28 cellular contexts compared by ENCODE assay signal in genomic region chr1:206600527-206600926, GRCh38. TPM values are rescaled to one million over a fixed set of nuclear protein-coding genes. Genes with fewer than 3 reads are reported as not detected.
DNase-seq lines count a peak whose midpoint lies in the region; FAIRE-seq and TF ChIP-seq lines count a peak whose summit lies in the region.
"Had no signal": no experiment of that assay in that cellular context is flagged by ENCODE, and none has a peak within 500 bp of the region (broad histone marks: within the 10 kb centered on the region; RNA-seq: fewer than 3 reads in every experiment).

No MANE protein-coding gene starts in this region.

- H3K4me3 Mint-ChIP-seq in nephron progenitor cell: no peak overlapping the region
- H3K4me3 Mint-ChIP-seq in activated CD4-positive, alpha-beta memory T cell treated with anti-CD3 and anti-CD28 coated beads, Interleukin-2, amount 10 ng/mL, durations not matched to agents 7 days and 5 days: no peak overlapping the region
- H3K4me3 Mint-ChIP-seq: CD4-positive, alpha-beta T cell; HFFc6 had no signal

- no peaks in the 10 kb centered on the region for H3K4me1 ChIP-seq in neuronal stem cell (ENCODE audit: control insufficient read depth in 2 of 2, insufficient read depth in 1 of 2, low read depth in 1 of 2, low read length in 2 of 2)
- H3K4me1 ChIP-seq: BLaER1 treated with 17β-estradiol and CSF1 and Interleukin-3, amounts not matched to agents 10 nM and 100 nM; HAP-1; Peyer's patch had no signal

- no peaks in the 10 kb centered on the region for H3K9me3 Mint-ChIP-seq in nephron progenitor cell
- no peaks in the 10 kb centered on the region for H3K9me3 Mint-ChIP-seq in activated CD4-positive, alpha-beta memory T cell treated with anti-CD3 and anti-CD28 coated beads, Interleukin-2, amount 10 ng/mL, durations not matched to agents 7 days and 5 days
- H3K9me3 Mint-ChIP-seq: CD4-positive, alpha-beta T cell; HFFc6 had no signal

- no peaks in the 10 kb centered on the region for H3K4me1 Mint-ChIP-seq in nephron progenitor cell
- no peaks in the 10 kb centered on the region for H3K4me1 Mint-ChIP-seq in activated CD4-positive, alpha-beta memory T cell treated with anti-CD3 and anti-CD28 coated beads, Interleukin-2, amount 10 ng/mL, durations not matched to agents 7 days and 5 days

- H3K9ac ChIP-seq in neuronal stem cell (ENCODE audit: low read depth, low read length, poor library complexity): peak overlapping the region; percentile 32
- H3K9ac ChIP-seq: BLaER1 treated with 17β-estradiol and CSF1 and Interleukin-3, amounts not matched to agents 10 nM and 100 nM had no signal

- no peaks in the 10 kb centered on the region for H3K27me3 Mint-ChIP-seq in nephron progenitor cell (ENCODE audit: low read depth, poor library complexity)
- H3K27me3 Mint-ChIP-seq in activated CD4-positive, alpha-beta memory T cell treated with anti-CD3 and anti-CD28 coated beads, Interleukin-2, amount 10 ng/mL, durations not matched to agents 7 days and 5 days: no peaks in the 10 kb centered on the region
- H3K27me3 Mint-ChIP-seq: CD4-positive, alpha-beta T cell had no signal

- no peak overlapping the region for H3K27ac Mint-ChIP-seq in nephron progenitor cell
- no peak overlapping the region for H3K27ac Mint-ChIP-seq in activated CD4-positive, alpha-beta memory T cell treated with anti-CD3 and anti-CD28 coated beads, Interleukin-2, amount 10 ng/mL, durations not matched to agents 7 days and 5 days
- H3K27ac Mint-ChIP-seq: CD4-positive, alpha-beta T cell; HFFc6 had no signal

- H3K36me3 Mint-ChIP-seq in nephron progenitor cell (ENCODE audit: low read depth): peaks cover 41% of the 10 kb centered on the region
- H3K36me3 Mint-ChIP-seq in activated CD4-positive, alpha-beta memory T cell treated with anti-CD3 and anti-CD28 coated beads, Interleukin-2, amount 10 ng/mL, durations not matched to agents 7 days and 5 days (ENCODE audit: low read depth): peaks cover 53% of the 10 kb centered on the region

- TF ChIP-seq CTCF in AG10803 (conservative IDR thresholded peaks at IDR 0.05; ENCODE audit: low read length) (no peak), choroid plexus epithelial cell (conservative IDR thresholded peaks at IDR 0.05; ENCODE audit: low read depth, low read length) (no peak), nephron progenitor cell (IDR thresholded peaks at IDR 0.05) (no peak)

- no peak overlapping the region for H3K4ac ChIP-seq in neuronal stem cell (ENCODE audit: low read length)

- DNase-seq in AG10803 (ENCODE audit: low read depth): peak; percentile 67
- peak; percentile 22 for DNase-seq in M059J (ENCODE audit: low read depth)
- DNase-seq in choroid plexus epithelial cell (ENCODE audit: low read depth): peak; percentile 33
- DNase-seq in neuronal stem cell (ENCODE audit: low spot score): no peak
- DNase-seq in nephron progenitor cell: no peak
- DNase-seq in urothelium cell line (ENCODE audit: low spot score): no peak
- DNase-seq in activated CD4-positive, alpha-beta memory T cell treated with anti-CD3 and anti-CD28 coated beads, Interleukin-2, amount 10 ng/mL, durations not matched to agents 7 days and 5 days: no peak
- no peak for DNase-seq in NOMO-1 treated with DMSO at 0.1 percent for 48 hours (lab: John Stamatoyannopoulos, UW; ENCODE audit: unreplicated experiment)
- DNase-seq: AML-193; CD4-positive, alpha-beta T cell; DMS53; GF-D8; GOT3; HFFc6; KBM-7; MG63; NCI-H1694; NCI-H2081; NCI-H2227 treated with DMSO at 0.1 percent for 48 hours; NCI-H526 treated with DMSO at 0.1 percent for 48 hours; OCI-M1; Peyer's patch; SHP77 treated with DMSO at 0.1 percent for 48 hours had no signal

- H3K79me1 ChIP-seq in neuronal stem cell (ENCODE audit: low read depth, low read length): no peaks in the 10 kb centered on the region

- H3K27ac ChIP-seq in neuronal stem cell (replicated peaks; ENCODE audit: low read length): no peak overlapping the region
- H3K27ac ChIP-seq: BLaER1 treated with 17β-estradiol and CSF1 and Interleukin-3, amounts not matched to agents 10 nM and 100 nM; Peyer's patch had no signal

- peaks cover 22 to 78% of the 10 kb centered on the region in 2 donors for H3K36me3 ChIP-seq in neuronal stem cell (replicated peaks in 1 of 2; ENCODE audit: control insufficient read depth in 2 of 2, insufficient read depth in 2 of 2, low read length in 2 of 2)

- no peak overlapping the region for H3K18ac ChIP-seq in neuronal stem cell (ENCODE audit: low read length)

- H3K23ac ChIP-seq in neuronal stem cell (ENCODE audit: low read depth, low read length, poor library complexity): no peak overlapping the region

- no peak overlapping the region for H2AFZ ChIP-seq in neuronal stem cell (ENCODE audit: low read length)

- H2BK15ac ChIP-seq in neuronal stem cell (ENCODE audit: low read length): no peak overlapping the region

- H2BK5ac ChIP-seq in neuronal stem cell (ENCODE audit: low read length): no peak overlapping the region

- H2BK12ac ChIP-seq in neuronal stem cell (ENCODE audit: low read length): no peak overlapping the region

- no peak overlapping the region for H4K91ac ChIP-seq in neuronal stem cell (ENCODE audit: low read depth, low read length, poor library complexity)

- no peak for FAIRE-seq in urothelium cell line (lab: Jason Lieb, UNC)
- FAIRE-seq: A204.1, D721Med, GM12891 had no signal

- no peak overlapping the region for H2BK120ac ChIP-seq in neuronal stem cell (ENCODE audit: low read depth, low read length)

- H3K27me3 ChIP-seq in neuronal stem cell (ENCODE audit: control insufficient read depth in 3 of 3, insufficient read depth in 3 of 3, low read depth in 1 of 3, low read length in 3 of 3): no peaks in the 10 kb centered on the region
- H3K27me3 ChIP-seq: BLaER1 treated with 17β-estradiol and CSF1 and Interleukin-3, amounts not matched to agents 10 nM and 100 nM; MG63; Peyer's patch had no signal

- CTCF ChIA-PET in activated CD4-positive, alpha-beta memory T cell treated with anti-CD3 and anti-CD28 coated beads, Interleukin-2, amount 10 ng/mL, durations not matched to agents 7 days and 5 days (lab: Charles Lee): interaction anchor here (1.5 to 5.1 kb wide), 3 partner anchors 10 to 111 kb away, joined by 3 to 24 read pairs (median 6); partner anchors contain the start of gene EIF2D

- no peaks in the 10 kb centered on the region for H3K9me3 ChIP-seq in neuronal stem cell (replicated peaks in 1 of 2; ENCODE audit: control insufficient read depth in 2 of 2, insufficient read depth in 1 of 2, low read depth in 1 of 2, low read length in 2 of 2)
- H3K9me3 ChIP-seq: BLaER1 treated with 17β-estradiol and CSF1 and Interleukin-3, amounts not matched to agents 10 nM and 100 nM; HAP-1; MG63; Peyer's patch had no signal

- H4K8ac ChIP-seq in neuronal stem cell (ENCODE audit: low read depth, low read length): no peak overlapping the region

- H3K4me3 ChIP-seq in AG10803 (ENCODE audit: low read length) (no peak overlapping the region), choroid plexus epithelial cell (ENCODE audit: low read depth, low read length) (no peak overlapping the region), neuronal stem cell (ENCODE audit: low read length in 2 of 2) (no peak overlapping the region)
- H3K4me3 ChIP-seq: BLaER1 treated with 17β-estradiol and CSF1 and Interleukin-3, amounts not matched to agents 10 nM and 100 nM; HAP-1; MG63; Peyer's patch had no signal

- no CpG with 5 or more reads among the region's 3 CpGs for WGBS in neuronal stem cell (ENCODE audit: extremely low coverage in 2 of 2, insufficient read length in 2 of 2, insufficient replicate concordance in 1 of 2), 2 donors

- H3K14ac ChIP-seq in neuronal stem cell (ENCODE audit: low read length): no peak overlapping the region

- no peak overlapping the region for H2AK5ac ChIP-seq in neuronal stem cell (ENCODE audit: low read depth, low read length)

- no peak overlapping the region for H3K4me2 ChIP-seq in neuronal stem cell (ENCODE audit: insufficient read depth, low read length, poor library complexity, severe bottlenecking)
- H3K4me2 ChIP-seq: BLaER1 treated with 17β-estradiol and CSF1 and Interleukin-3, amounts not matched to agents 10 nM and 100 nM had no signal

- POLR2A ChIA-PET in activated CD4-positive, alpha-beta memory T cell treated with anti-CD3 and anti-CD28 coated beads, Interleukin-2, amount 10 ng/mL, durations not matched to agents 7 days and 5 days (lab: Charles Lee): no interaction called here

RNA-seq across cellular contexts. Expression of gene EIF2D, which starts 11.7 kb away (rescaled TPM):
- 34.7 and 39.0 TPM in 2 replicates for total RNA-seq in M059J (2014; rRNA removed; shearing (Covaris generic))
- polyA plus RNA-seq in neuronal stem cell (2013, experiment 1 of 2): 36.1 TPM
- polyA plus RNA-seq in neuronal stem cell (2013, experiment 2 of 2): 34.0 TPM
- total RNA-seq in activated CD4-positive, alpha-beta memory T cell treated with anti-CD3 and anti-CD28 coated beads, Interleukin-2, amount 10 ng/mL, durations not matched to agents 7 days and 5 days: 10 to 100 TPM; 42.2 to 43.1 TPM

RNA-seq across cellular contexts. Expression of gene DYRK3, which starts 34.8 kb away (rescaled TPM):
- 21.9 and 22.3 TPM in 2 replicates for total RNA-seq in M059J (2014; rRNA removed; shearing (Covaris generic))
- 15.3 TPM for polyA plus RNA-seq in neuronal stem cell (2013, experiment 1 of 2)
- 15.9 TPM for polyA plus RNA-seq in neuronal stem cell (2013, experiment 2 of 2)
- total RNA-seq in activated CD4-positive, alpha-beta memory T cell treated with anti-CD3 and anti-CD28 coated beads, Interleukin-2, amount 10 ng/mL, durations not matched to agents 7 days and 5 days: 1 to 10 TPM; 8.8 to 9.2 TPM

Comparison
In these comparisons a context has a peak if more than half of its experiments do, and no peak if none do; other contexts are left out.
1. DNase-seq: peak in AG10803 (single experiment), M059J (single experiment) and choroid plexus epithelial cell (single experiment); none in neuronal stem cell (single experiment), nephron progenitor cell (single experiment), urothelium cell line (single experiment), activated CD4-positive, alpha-beta memory T cell treated with anti-CD3 and anti-CD28 coated beads, Interleukin-2, amount 10 ng/mL, durations not matched to agents 7 days and 5 days (single experiment) and NOMO-1 treated with DMSO at 0.1 percent for 48 hours (single experiment).